In the genomic region with DNA sequence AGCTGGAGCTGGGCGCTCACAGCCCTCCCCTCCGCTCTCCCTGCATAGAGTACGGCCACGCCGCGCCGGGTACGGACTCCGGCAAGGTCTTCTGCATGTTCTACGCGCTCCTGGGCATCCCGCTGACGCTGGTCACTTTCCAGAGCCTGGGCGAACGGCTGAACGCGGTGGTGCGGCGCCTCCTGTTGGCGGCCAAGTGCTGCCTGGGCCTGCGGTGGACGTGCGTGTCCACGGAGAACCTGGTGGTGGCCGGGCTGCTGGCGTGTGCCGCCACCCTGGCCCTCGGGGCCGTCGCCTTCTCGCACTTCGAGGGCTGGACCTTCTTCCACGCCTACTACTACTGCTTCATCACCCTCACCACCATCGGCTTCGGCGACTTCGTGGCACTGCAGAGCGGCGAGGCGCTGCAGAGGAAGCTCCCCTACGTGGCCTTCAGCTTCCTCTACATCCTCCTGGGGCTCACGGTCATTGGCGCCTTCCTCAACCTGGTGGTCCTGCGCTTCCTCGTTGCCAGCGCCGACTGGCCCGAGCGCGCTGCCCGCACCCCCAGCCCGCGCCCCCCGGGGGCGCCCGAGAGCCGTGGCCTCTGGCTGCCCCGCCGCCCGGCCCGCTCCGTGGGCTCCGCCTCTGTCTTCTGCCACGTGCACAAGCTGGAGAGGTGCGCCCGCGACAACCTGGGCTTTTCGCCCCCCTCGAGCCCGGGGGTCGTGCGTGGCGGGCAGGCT, we compare ENCODE assay signal across 1 cellular context.
A peak's percentile ranks its signal among the peaks of the same experiment; 100 is the strongest.
TF ChIP-seq lines count a peak whose summit lies in the region.

No MANE protein-coding gene starts in this region.

TF ChIP-seq in HepG2, 621 proteins besides CTCF, POLR2A, EP300 and RAD21 (continued from another document and continues in another):
- TF ChIP-seq ZBTB34 (CRISPR knock-in tag; IDR thresholded peaks at IDR 0.05) (0 out of 2 replicates have a peak, but pooled peaks have one; percentile 34), TFE3 (CRISPR knock-in tag; IDR thresholded peaks at IDR 0.05) (no peak), MTF1 (CRISPR knock-in tag; IDR thresholded peaks at IDR 0.05) (no peak), CC2D1A (CRISPR knock-in tag; IDR thresholded peaks at IDR 0.05) (no peak), ZNF563 (CRISPR knock-in tag; IDR thresholded peaks at IDR 0.05) (no peak), FOXK1 (CRISPR knock-in tag; IDR thresholded peaks at IDR 0.05; ENCODE audit: borderline replicate concordance, low read depth) (no peak), IKZF1 (IDR thresholded peaks at IDR 0.05) (no peak), ZNF431 (CRISPR knock-in tag; IDR thresholded peaks at IDR 0.05; ENCODE audit: borderline replicate concordance, low read depth) (no peak), MTA3 (CRISPR knock-in tag; IDR thresholded peaks at IDR 0.05) (no peak), BCL6 (CRISPR knock-in tag; IDR thresholded peaks at IDR 0.05) (no peak), ZBTB7A (CRISPR knock-in tag; IDR thresholded peaks at IDR 0.05) (no peak), SMAD9 (CRISPR knock-in tag; IDR thresholded peaks at IDR 0.05) (no peak), ZNF441 (CRISPR knock-in tag; IDR thresholded peaks at IDR 0.05; ENCODE audit: borderline replicate concordance) (no peak), SIN3B (IDR thresholded peaks at IDR 0.05; ENCODE audit: low read length) (no peak), ZHX2 (IDR thresholded peaks at IDR 0.05; ENCODE audit: low read depth) (no peak), ZHX2 (CRISPR knock-in tag; IDR thresholded peaks at IDR 0.05; ENCODE audit: borderline replicate concordance) (no peak), JUN (CRISPR knock-in tag; IDR thresholded peaks at IDR 0.05) (no peak), ZNF33A (CRISPR knock-in tag; IDR thresholded peaks at IDR 0.05; ENCODE audit: borderline replicate concordance) (no peak), SRSF9 (IDR thresholded peaks at IDR 0.05; ENCODE audit: borderline replicate concordance, insufficient read depth, low read depth, low read length, poor library complexity, severe bottlenecking) (no peak), ZNF253 (CRISPR knock-in tag; IDR thresholded peaks at IDR 0.05; ENCODE audit: borderline replicate concordance) (no peak), ATF1 (CRISPR knock-in tag; IDR thresholded peaks at IDR 0.05) (no peak), ZNF225 (CRISPR knock-in tag; IDR thresholded peaks at IDR 0.05) (peak; percentile 56; the same call in 1 of the 2 replicates), NCOA2 (CRISPR knock-in tag; IDR thresholded peaks at IDR 0.05) (no peak), ZNF83 (CRISPR knock-in tag; IDR thresholded peaks at IDR 0.05; ENCODE audit: borderline replicate concordance) (no peak), ATM (IDR thresholded peaks at IDR 0.05; ENCODE audit: borderline replicate concordance) (no peak), GPN1 (CRISPR knock-in tag; IDR thresholded peaks at IDR 0.05; ENCODE audit: borderline replicate concordance) (no peak), KDM4B (CRISPR knock-in tag; IDR thresholded peaks at IDR 0.05) (no peak), ETV6 (CRISPR knock-in tag; conservative IDR thresholded peaks at IDR 0.05) (no peak), PHB2 (IDR thresholded peaks at IDR 0.05; ENCODE audit: partially characterized antibody) (no peak), HNF4A (CRISPR knock-in tag; IDR thresholded peaks at IDR 0.05) (no peak), WIZ (CRISPR knock-in tag; IDR thresholded peaks at IDR 0.05) (no peak), HOXD1 (CRISPR knock-in tag; IDR thresholded peaks at IDR 0.05) (no peak), TARDBP (CRISPR knock-in tag; IDR thresholded peaks at IDR 0.05) (0 out of 2 replicates have a peak, but pooled peaks have one; percentile 25), ZNF350 (CRISPR knock-in tag; IDR thresholded peaks at IDR 0.05; ENCODE audit: borderline replicate concordance, low read depth) (no peak), YEATS4 (CRISPR knock-in tag; IDR thresholded peaks at IDR 0.05; ENCODE audit: borderline replicate concordance) (no peak), ZNF207 (IDR thresholded peaks at IDR 0.05; ENCODE audit: borderline replicate concordance) (no peak), BHLHE40 (IDR thresholded peaks at IDR 0.05; ENCODE audit: low read length) (no peak), ZNF652 (CRISPR knock-in tag; IDR thresholded peaks at IDR 0.05; ENCODE audit: borderline replicate concordance, low read depth) (no peak), HNF1B (CRISPR knock-in tag; IDR thresholded peaks at IDR 0.05) (0 out of 2 replicates have a peak, but pooled peaks have one; percentile 31), TCF7L2 (IDR thresholded peaks at IDR 0.05; ENCODE audit: low read depth, low read length) (no peak), ZNF782 (CRISPR knock-in tag; IDR thresholded peaks at IDR 0.05; ENCODE audit: borderline replicate concordance) (0 out of 2 replicates have a peak, but pooled peaks have one; percentile 64), GMEB1 (CRISPR knock-in tag; IDR thresholded peaks at IDR 0.05; ENCODE audit: borderline replicate concordance) (no peak), FOSL1 (CRISPR knock-in tag; IDR thresholded peaks at IDR 0.05; ENCODE audit: borderline replicate concordance) (no peak), NFYB (CRISPR knock-in tag; IDR thresholded peaks at IDR 0.05) (no peak)
- TF ChIP-seq, protein P1, sequence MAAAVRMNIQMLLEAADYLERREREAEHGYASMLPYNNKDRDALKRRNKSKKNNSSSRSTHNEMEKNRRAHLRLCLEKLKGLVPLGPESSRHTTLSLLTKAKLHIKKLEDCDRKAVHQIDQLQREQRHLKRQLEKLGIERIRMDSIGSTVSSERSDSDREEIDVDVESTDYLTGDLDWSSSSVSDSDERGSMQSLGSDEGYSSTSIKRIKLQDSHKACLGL (CRISPR knock-in tag; IDR thresholded peaks at IDR 0.05) = 0 out of 2 replicates have a peak, but pooled peaks have one; percentile 23
- TF ChIP-seq, protein P2, sequence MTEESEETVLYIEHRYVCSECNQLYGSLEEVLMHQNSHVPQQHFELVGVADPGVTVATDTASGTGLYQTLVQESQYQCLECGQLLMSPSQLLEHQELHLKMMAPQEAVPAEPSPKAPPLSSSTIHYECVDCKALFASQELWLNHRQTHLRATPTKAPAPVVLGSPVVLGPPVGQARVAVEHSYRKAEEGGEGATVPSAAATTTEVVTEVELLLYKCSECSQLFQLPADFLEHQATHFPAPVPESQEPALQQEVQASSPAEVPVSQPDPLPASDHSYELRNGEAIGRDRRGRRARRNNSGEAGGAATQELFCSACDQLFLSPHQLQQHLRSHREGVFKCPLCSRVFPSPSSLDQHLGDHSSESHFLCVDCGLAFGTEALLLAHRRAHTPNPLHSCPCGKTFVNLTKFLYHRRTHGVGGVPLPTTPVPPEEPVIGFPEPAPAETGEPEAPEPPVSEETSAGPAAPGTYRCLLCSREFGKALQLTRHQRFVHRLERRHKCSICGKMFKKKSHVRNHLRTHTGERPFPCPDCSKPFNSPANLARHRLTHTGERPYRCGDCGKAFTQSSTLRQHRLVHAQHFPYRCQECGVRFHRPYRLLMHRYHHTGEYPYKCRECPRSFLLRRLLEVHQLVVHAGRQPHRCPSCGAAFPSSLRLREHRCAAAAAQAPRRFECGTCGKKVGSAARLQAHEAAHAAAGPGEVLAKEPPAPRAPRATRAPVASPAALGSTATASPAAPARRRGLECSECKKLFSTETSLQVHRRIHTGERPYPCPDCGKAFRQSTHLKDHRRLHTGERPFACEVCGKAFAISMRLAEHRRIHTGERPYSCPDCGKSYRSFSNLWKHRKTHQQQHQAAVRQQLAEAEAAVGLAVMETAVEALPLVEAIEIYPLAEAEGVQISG (CRISPR knock-in tag; IDR thresholded peaks at IDR 0.05) = no peak
- TF ChIP-seq, protein P3, sequence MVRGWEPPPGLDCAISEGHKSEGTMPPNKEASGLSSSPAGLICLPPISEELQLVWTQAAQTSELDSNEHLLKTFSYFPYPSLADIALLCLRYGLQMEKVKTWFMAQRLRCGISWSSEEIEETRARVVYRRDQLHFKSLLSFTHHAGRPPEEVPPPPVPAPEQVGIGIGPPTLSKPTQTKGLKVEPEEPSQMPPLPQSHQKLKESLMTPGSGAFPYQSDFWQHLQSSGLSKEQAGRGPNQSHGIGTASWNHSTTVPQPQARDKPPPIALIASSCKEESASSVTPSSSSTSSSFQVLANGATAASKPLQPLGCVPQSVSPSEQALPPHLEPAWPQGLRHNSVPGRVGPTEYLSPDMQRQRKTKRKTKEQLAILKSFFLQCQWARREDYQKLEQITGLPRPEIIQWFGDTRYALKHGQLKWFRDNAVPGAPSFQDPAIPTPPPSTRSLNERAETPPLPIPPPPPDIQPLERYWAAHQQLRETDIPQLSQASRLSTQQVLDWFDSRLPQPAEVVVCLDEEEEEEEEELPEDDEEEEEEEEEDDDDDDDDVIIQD (CRISPR knock-in tag; IDR thresholded peaks at IDR 0.05; ENCODE audit: low read depth) = no peak
